In genomic region chr10:123287594-123288247, GRCh38 we compare ENCODE assay signal across 9 cellular contexts.
A peak's percentile ranks its signal among the peaks of the same experiment; 100 is the strongest.
DNase-seq lines count a peak whose midpoint lies in the region; ATAC-seq and TF ChIP-seq lines count a peak whose summit lies in the region.
"Had no signal": no experiment of that assay in that cellular context is flagged by ENCODE, and none has a peak within 500 bp of the region (broad histone marks: within the 10 kb centered on the region; RNA-seq: fewer than 3 reads in every experiment).

No MANE protein-coding gene starts in this region.

- H3K36me3 ChIP-seq in endodermal cell (ENCODE audit: control insufficient read depth, insufficient read depth, low read length): no peaks in the 10 kb centered on the region

- ATAC-seq in GM21825 (IDR thresholded peaks at IDR 0.05; ENCODE audit: unreplicated experiment): no peak
- no peak for ATAC-seq in HG02642 (IDR thresholded peaks at IDR 0.05; ENCODE audit: poor library complexity, unreplicated experiment)
- no peak for ATAC-seq in omental fat pad (ENCODE audit: low FRiP score)
- ATAC-seq: naive thymus-derived CD4-positive, alpha-beta T cell had no signal

- H3K4me3 ChIP-seq in endodermal cell (ENCODE audit: low read length): no peak overlapping the region

- peak; percentile 42 for DNase-seq in GM20000 (ENCODE audit: low spot score)
- peak; percentile 77 for DNase-seq in SK-N-DZ (ENCODE audit: low spot score)
- peak; percentile 7 for DNase-seq in endodermal cell
- peak; percentile 11 to 37 for DNase-seq in stimulated activated CD4-positive, alpha-beta T cell treated with anti-CD3 and anti-CD28 coated beads, Interleukin-4, amount 100 ng/mL, for 48 hours (ENCODE audit: low read depth in 2 of 2)
- no peak for DNase-seq in omental fat pad (ENCODE audit: low spot score)
- DNase-seq: NCI-H2227 treated with DMSO at 0.1 percent for 48 hours had no signal

- no peak overlapping the region for H3K27ac ChIP-seq in endodermal cell (ENCODE audit: low read depth, low read length)

- no peak overlapping the region for H3K9ac ChIP-seq in endodermal cell (ENCODE audit: extremely low read depth, low read length, poor library complexity, severe bottlenecking)

- H3K9me3 ChIP-seq in endodermal cell (ENCODE audit: control insufficient read depth, low read length): peaks cover 4% of the 10 kb centered on the region

- H3K27me3 Mint-ChIP-seq in endodermal cell (ENCODE audit: insufficient read depth): no peaks in the 10 kb centered on the region

- no peaks in the 10 kb centered on the region for H3K27me3 ChIP-seq in endodermal cell (ENCODE audit: control insufficient read depth, insufficient read depth, low read length, poor library complexity, severe bottlenecking)

- peaks cover 9% of the 10 kb centered on the region for H3K9me3 Mint-ChIP-seq in endodermal cell

- no peak overlapping the region for H3K4me3 Mint-ChIP-seq in endodermal cell
- H3K4me3 Mint-ChIP-seq: naive thymus-derived CD4-positive, alpha-beta T cell had no signal

- no peaks in the 10 kb centered on the region for H3K4me1 Mint-ChIP-seq in endodermal cell
- H3K4me1 Mint-ChIP-seq: naive thymus-derived CD4-positive, alpha-beta T cell had no signal

- 94 to 96% methylated on average over 4 of the region's 4 CpGs for WGBS in endodermal cell (ENCODE audit: insufficient coverage in 1 of 2, insufficient read length in 1 of 2), 2 experiments

- no peak overlapping the region for H3K27ac Mint-ChIP-seq in endodermal cell
- H3K27ac Mint-ChIP-seq: naive thymus-derived CD4-positive, alpha-beta T cell had no signal

- H3K4me1 ChIP-seq in endodermal cell (ENCODE audit: control insufficient read depth, insufficient read depth, low read length): no peaks in the 10 kb centered on the region

- H3K36me3 Mint-ChIP-seq in endodermal cell (ENCODE audit: low read depth): peaks cover 4% of the 10 kb centered on the region

- TF ChIP-seq CTCF in GM20000 (IDR thresholded peaks at IDR 0.05; ENCODE audit: extremely low read depth, missing control alignments) (no peak), endodermal cell (conservative IDR thresholded peaks at IDR 0.05) (no peak), omental fat pad (IDR thresholded peaks at IDR 0.05) (no peak)
